Comparison of ENCODE assay signal across 19 cellular contexts in genomic region chr4:94642561-94642866, GRCh38.
DNase-seq lines count a peak whose midpoint lies in the region; ATAC-seq and TF ChIP-seq lines count a peak whose summit lies in the region.
"Had no signal": no experiment of that assay in that cellular context is flagged by ENCODE, and none has a peak within 500 bp of the region (broad histone marks: within the 10 kb centered on the region; RNA-seq: fewer than 3 reads in every experiment).

No MANE protein-coding gene starts in this region.

- no peaks in the 10 kb centered on the region for H3K27me3 ChIP-seq in ACC112 (ENCODE audit: insufficient read depth, low read length)
- H3K27me3 ChIP-seq: gastroesophageal sphincter, SJCRH30 had no signal

- TF ChIP-seq CTCF in astrocyte of the spinal cord (IDR thresholded peaks at IDR 0.05; ENCODE audit: low read depth, low read length) = no peak

- H3K4me3 ChIP-seq in ACC112 (ENCODE audit: low read depth, low read length) (no peak overlapping the region), astrocyte of the spinal cord (ENCODE audit: low read depth, low read length) (no peak overlapping the region)
- H3K4me3 ChIP-seq: gastroesophageal sphincter, GM12878, GM23338, lower lobe of right lung, SJCRH30 had no signal

- peaks cover 28% of the 10 kb centered on the region for H3K36me3 ChIP-seq in ACC112 (ENCODE audit: insufficient read depth, low read length)
- H3K36me3 ChIP-seq: SJCRH30 had no signal

- in situ Hi-C loops in astrocyte of the spinal cord (cut with HindIII; ENCODE audit: low sequenced_read_pairs) = no loop called here

- H3K27ac ChIP-seq in ACC112 (ENCODE audit: low read depth, low read length) = peak overlapping the region; percentile 92
- H3K27ac ChIP-seq: gastroesophageal sphincter, lower lobe of right lung, SJCRH30 had no signal

- H3K79me2 ChIP-seq in ACC112 (ENCODE audit: control insufficient read depth, insufficient read depth, low read length, unreplicated experiment) = no peaks in the 10 kb centered on the region

- peak; percentile 15 for DNase-seq in NCI-H526 treated with DMSO at 0.1 percent for 48 hours (lab: John Stamatoyannopoulos, UW)
- DNase-seq in astrocyte of the spinal cord (ENCODE audit: low read depth, low spot score) = peak; percentile 37
- DNase-seq in kidney tubule cell (ENCODE audit: low spot score) = peak; percentile 68
- DNase-seq in Kasumi-1 (lab: John Stamatoyannopoulos, UW) = no peak
- no peak for DNase-seq in T1000 (lab: John Stamatoyannopoulos, UW)
- DNase-seq in SW 1271 (lab: John Stamatoyannopoulos, UW) = no peak
- DNase-seq: activated naive CD4-positive, alpha-beta T cell treated with anti-CD3 and anti-CD28 coated beads, Interleukin-2, amount 50 U/mL, for 16 hours; CD4-positive, alpha-beta memory T cell; effector CD8-positive, alpha-beta T cell; lower lobe of right lung; NCI-H345; right cardiac atrium had no signal

- no peak overlapping the region for H2AFZ ChIP-seq in ACC112 (ENCODE audit: low read length, unreplicated experiment)
- H2AFZ ChIP-seq: GM23338 had no signal

- no peak for ATAC-seq in HG03571 (IDR thresholded peaks at IDR 0.05; ENCODE audit: unreplicated experiment)
- ATAC-seq: gastroesophageal sphincter; GM12878; GM23338; lower lobe of right lung; natural killer cell treated with Interleukin-12 subunit alpha and Interleukin-12 subunit beta and Interleukin-15 and Interleukin-18, amount 100 ng/mL, for 72 hours; right cardiac atrium had no signal

- peaks cover 26% of the 10 kb centered on the region for H3K4me1 ChIP-seq in ACC112 (ENCODE audit: control insufficient read depth, insufficient read depth, low read length, unreplicated experiment)
- H3K4me1 ChIP-seq: gastroesophageal sphincter, lower lobe of right lung, SJCRH30 had no signal

Comparison
In these comparisons a context has a peak if more than half of its experiments do, and no peak if none do; other contexts are left out.
1. DNase-seq: peak in NCI-H526 treated with DMSO at 0.1 percent for 48 hours (single experiment), astrocyte of the spinal cord (single experiment) and kidney tubule cell (single experiment); none in Kasumi-1 (0 of 2), T1000 (single experiment) and SW 1271 (0 of 2).